Comparison of ENCODE assay signal across 17 cellular contexts in the genomic region with DNA sequence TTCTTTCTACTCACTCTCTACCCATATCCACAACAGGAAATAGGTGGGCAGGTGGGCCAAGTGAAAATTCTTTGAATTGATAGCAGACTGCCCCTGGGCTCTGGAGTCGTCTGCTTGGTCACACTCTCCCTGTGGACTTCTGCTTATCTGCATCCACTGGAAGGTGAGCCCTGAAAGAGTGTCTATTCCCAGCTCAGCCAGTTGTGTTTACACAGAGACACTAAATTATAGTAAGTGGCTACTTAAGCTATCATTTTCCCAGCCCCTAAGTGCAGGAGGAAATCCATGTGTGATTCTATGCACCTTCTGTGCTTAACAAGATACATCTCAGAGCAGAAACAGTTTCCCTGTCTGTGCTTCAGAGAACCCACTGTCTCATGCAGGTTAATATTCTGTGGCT.
A peak's percentile ranks its signal among the peaks of the same experiment; 100 is the strongest.
DNase-seq lines count a peak whose midpoint lies in the region; ATAC-seq and TF ChIP-seq lines count a peak whose summit lies in the region.
"Had no signal": no experiment of that assay in that cellular context is flagged by ENCODE, and none has a peak within 500 bp of the region (broad histone marks: within the 10 kb centered on the region; RNA-seq: fewer than 3 reads in every experiment).

No MANE protein-coding gene starts in this region.

- H3K27me3 ChIP-seq in heart right ventricle = no peaks in the 10 kb centered on the region

- TF ChIP-seq CTCF in heart right ventricle (IDR thresholded peaks at IDR 0.05) (no peak), GM13976 (IDR thresholded peaks at IDR 0.05; ENCODE audit: borderline replicate concordance, control extremely low read depth, extremely low read depth, insufficient read depth, missing control alignments) (no peak)

- POLR2A ChIA-PET in naive thymus-derived CD8-positive, alpha-beta T cell (lab: Charles Lee) = interaction anchor here (0.6 kb wide), 1 partner anchor 216 kb away, joined by 3 read pairs; no protein-coding TSS in a partner anchor

- DNase-seq in NCI-H1092 (lab: John Stamatoyannopoulos, UW) (peak; percentile 78), NCI-H2029 treated with DMSO at 0.1 percent for 48 hours (lab: John Stamatoyannopoulos, UW) (peak; percentile 28), SHP77 (lab: John Stamatoyannopoulos, UW) (peak; percentile 6 to 42), heart right ventricle (no peak), D341Med (ENCODE audit: low spot score) (no peak), GM13976 (ENCODE audit: low spot score) (no peak)
- no peak for DNase-seq in naive thymus-derived CD8-positive, alpha-beta T cell
- DNase-seq: activated B cell treated with CpG ODN at 0.5 μM for 24 hours; activated naive CD4-positive, alpha-beta T cell treated with anti-CD3 and anti-CD28 coated beads, Interleukin-2, amount 50 U/mL, for 16 hours; C1 segment of cervical spinal cord; GOT3; Karpas-422; mesenchymal stem cell; NCI-H446; stimulated activated CD4-positive, alpha-beta T cell treated with anti-CD3 and anti-CD28 coated beads, Interleukin-4, amount 100 ng/mL, for 1 hour; T-helper 1 cell had no signal

- 7 to 22% methylated on average over 1 of the region's 1 CpG for WGBS in heart right ventricle, 2 donors

- no peaks in the 10 kb centered on the region for H3K27me3 Mint-ChIP-seq in naive thymus-derived CD8-positive, alpha-beta T cell
- H3K27me3 Mint-ChIP-seq: activated B cell treated with CpG ODN at 0.5 μM for 24 hours had no signal

- H3K4me1 ChIP-seq in heart right ventricle = no peaks in the 10 kb centered on the region

- in situ Hi-C loops in GM13976 (cut with MboI; ENCODE audit: low sequenced_read_pairs, unreplicated experiment) = no loop called here

- H3K4me3 ChIP-seq in heart right ventricle = no peak overlapping the region

- no peaks in the 10 kb centered on the region for H3K36me3 ChIP-seq in heart right ventricle

- peaks cover 4 to 8% (median 7%) of the 10 kb centered on the region in 3 donors for H3K36me3 Mint-ChIP-seq in naive thymus-derived CD8-positive, alpha-beta T cell

- H3K9me3 Mint-ChIP-seq in naive thymus-derived CD8-positive, alpha-beta T cell = no peaks in the 10 kb centered on the region
- H3K9me3 Mint-ChIP-seq: activated B cell treated with CpG ODN at 0.5 μM for 24 hours had no signal

- peak overlapping the region in 7 of 10 donors; percentile 8 to 87 (median 63) for H3K27ac Mint-ChIP-seq in naive thymus-derived CD8-positive, alpha-beta T cell
- H3K27ac Mint-ChIP-seq: activated B cell treated with CpG ODN at 0.5 μM for 24 hours had no signal

- no peak overlapping the region for H3K27ac ChIP-seq in heart right ventricle

- H3K9me3 ChIP-seq in heart right ventricle = peaks cover 0 to 5% (median 0%) of the 10 kb centered on the region in 11 donors

- peak in 1 of 2 donors; percentile 14 for ATAC-seq in naive thymus-derived CD8-positive, alpha-beta T cell
- no peak for ATAC-seq in heart right ventricle
- ATAC-seq: Panc1 had no signal

- intact Hi-C loops in heart right ventricle (cut with DNase I) = no loop called here

- no peak overlapping the region for H3K4me3 Mint-ChIP-seq in naive thymus-derived CD8-positive, alpha-beta T cell
- H3K4me3 Mint-ChIP-seq: activated B cell treated with CpG ODN at 0.5 μM for 24 hours had no signal

- peaks cover 3 to 19% (median 12%) of the 10 kb centered on the region in 4 donors for H3K4me1 Mint-ChIP-seq in naive thymus-derived CD8-positive, alpha-beta T cell
- H3K4me1 Mint-ChIP-seq: activated B cell treated with CpG ODN at 0.5 μM for 24 hours had no signal

Comparison
In these comparisons a context has a peak if more than half of its experiments do, and no peak if none do; other contexts are left out.
1. DNase-seq: peak in NCI-H1092 (single experiment), NCI-H2029 treated with DMSO at 0.1 percent for 48 hours (single experiment) and SHP77 (2 of 2); none in naive thymus-derived CD8-positive, alpha-beta T cell (0 of 10), heart right ventricle (0 of 2), D341Med (single experiment) and GM13976 (single experiment).